Comparison of ENCODE assay signal across 30 cellular contexts in the genomic region with DNA sequence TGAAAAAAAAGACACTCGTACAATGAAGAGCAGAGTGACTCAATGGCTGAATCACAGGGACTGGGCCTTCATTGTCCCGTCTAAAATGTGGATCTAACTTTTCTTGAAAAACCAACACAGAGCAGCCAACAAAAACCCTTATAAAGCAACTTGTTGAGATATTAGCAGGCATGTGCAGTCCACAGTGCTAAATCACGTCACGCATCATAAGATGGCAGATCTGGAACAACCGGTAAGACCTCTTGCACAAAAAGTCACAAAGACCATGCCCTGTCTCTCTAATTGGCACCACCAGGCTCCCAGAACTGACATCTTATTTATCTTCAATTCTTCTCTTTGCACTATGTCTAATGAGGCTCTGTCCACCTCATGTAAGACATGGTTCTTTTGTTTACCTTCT.
"Had no signal": no experiment of that assay in that cellular context is flagged by ENCODE, and none has a peak within 500 bp of the region (broad histone marks: within the 10 kb centered on the region; RNA-seq: fewer than 3 reads in every experiment).

No MANE protein-coding gene starts in this region.

- H3K36me3 ChIP-seq: breast epithelium, MG63, WERI-Rb-1 had no signal

- H3K4me1 Mint-ChIP-seq: activated naive CD4-positive, alpha-beta T cell treated with anti-CD3 and anti-CD28 coated beads, Interleukin-2, amount 10 ng/mL, durations not matched to agents 7 days and 5 days; activated naive CD8-positive, alpha-beta T cell treated with anti-CD3 and anti-CD28 coated beads for 36 hours; T-cell had no signal

- H3K27me3 Mint-ChIP-seq: activated CD8-positive, alpha-beta T cell treated with anti-CD3 and anti-CD28 coated beads for 36 hours; activated naive CD4-positive, alpha-beta T cell treated with anti-CD3 and anti-CD28 coated beads, Interleukin-2, amount 10 ng/mL, durations not matched to agents 7 days and 5 days; T-cell had no signal

- H3K9me3 Mint-ChIP-seq: activated T-helper 2 cell treated with anti-CD3 and anti-CD28 coated beads, Interferon-gamma antibody, Interleukin-2, Interleukin-4, amounts not matched to agents 10 μg/mL and 5 μg/mL and 100 μg/mL, durations not matched to agents 14 hours and 24 hours and 36 hours had no signal

- H3K27ac ChIP-seq: SK-N-MC, WERI-Rb-1 had no signal

- H3K4me3 ChIP-seq: breast epithelium, MG63, SK-N-MC had no signal

- H3K27ac Mint-ChIP-seq: activated CD8-positive, alpha-beta T cell treated with anti-CD3 and anti-CD28 coated beads for 36 hours; activated naive CD4-positive, alpha-beta T cell treated with anti-CD3 and anti-CD28 coated beads, Interleukin-2, amount 10 ng/mL, durations not matched to agents 7 days and 5 days; activated naive CD8-positive, alpha-beta T cell treated with anti-CD3 and anti-CD28 coated beads for 36 hours; activated T-cell treated with anti-CD3 and anti-CD28 coated beads, Interleukin-2, amount 50 U/mL, for 72 hours; activated T-helper 2 cell treated with anti-CD3 and anti-CD28 coated beads, Interferon-gamma antibody, Interleukin-2, Interleukin-4, amounts not matched to agents 10 μg/mL and 5 μg/mL and 100 μg/mL, durations not matched to agents 14 hours and 24 hours and 36 hours; T-cell had no signal

- ATAC-seq: activated CD8-positive, alpha-beta T cell treated with anti-CD3 and anti-CD28 coated beads for 36 hours; activated T-cell treated with anti-CD3 and anti-CD28 coated beads, Interleukin-2, amount 50 U/mL, for 72 hours; Panc1; Right ventricle myocardium inferior; T-cell had no signal

- H3K27me3 ChIP-seq: breast epithelium, MG63 had no signal

- FAIRE-seq: TTC549 had no signal

- DNase-seq: activated CD4-positive, alpha-beta T cell treated with anti-CD3 and anti-CD28 coated beads for 4 hours; activated CD8-positive, alpha-beta memory T cell treated with anti-CD3 and anti-CD28 coated beads, Interleukin-2, amount 50 U/mL, for 4 hours; activated CD8-positive, alpha-beta T cell treated with anti-CD3 and anti-CD28 coated beads for 36 hours; activated gamma-delta T cell treated with Interleukin-2 at 50 U/mL for 16 hours; activated naive CD4-positive, alpha-beta T cell treated with anti-CD3 and anti-CD28 coated beads, Interleukin-2, amount 10 ng/mL, durations not matched to agents 7 days and 5 days; activated naive CD8-positive, alpha-beta T cell treated with anti-CD3 and anti-CD28 coated beads for 36 hours; activated T-cell treated with anti-CD3 and anti-CD28 coated beads, Interleukin-2, amount 50 U/mL, for 72 hours; anterior cingulate cortex; central memory CD4-positive, alpha-beta T cell; MG63; NCI-H1105; NCI-H1436; NCI-H187; NCI-H2081; NCI-H345; NCI-H510A; NCI-H526 treated with DMSO at 0.1 percent for 48 hours; NCI-H82; OCI-M1; RPMI8226; T-cell; T-helper 2 cell; T1000; WERI-Rb-1 had no signal

- H3K9me3 ChIP-seq: breast epithelium, MG63 had no signal

- H3K36me3 Mint-ChIP-seq: activated naive CD4-positive, alpha-beta T cell treated with anti-CD3 and anti-CD28 coated beads, Interleukin-2, amount 10 ng/mL, durations not matched to agents 7 days and 5 days; activated naive CD8-positive, alpha-beta T cell treated with anti-CD3 and anti-CD28 coated beads for 36 hours; T-cell had no signal

- H3K4me3 Mint-ChIP-seq: activated CD8-positive, alpha-beta T cell treated with anti-CD3 and anti-CD28 coated beads for 36 hours; activated naive CD4-positive, alpha-beta T cell treated with anti-CD3 and anti-CD28 coated beads, Interleukin-2, amount 10 ng/mL, durations not matched to agents 7 days and 5 days; activated naive CD8-positive, alpha-beta T cell treated with anti-CD3 and anti-CD28 coated beads for 36 hours; activated T-cell treated with anti-CD3 and anti-CD28 coated beads, Interleukin-2, amount 50 U/mL, for 72 hours; T-cell had no signal
